Comparison of ENCODE assay signal across 25 cellular contexts in genomic region chr6:136685540-136686108, GRCh38.
DNase-seq lines count a peak whose midpoint lies in the region; ATAC-seq and TF ChIP-seq lines count a peak whose summit lies in the region.
"Had no signal": no experiment of that assay in that cellular context is flagged by ENCODE, and none has a peak within 500 bp of the region (broad histone marks: within the 10 kb centered on the region; RNA-seq: fewer than 3 reads in every experiment).

No MANE protein-coding gene starts in this region.

- H3K4me1 ChIP-seq in ascending aorta, result peaks cover 4 to 27% of the 10 kb centered on the region in 2 donors
- peaks cover 0 to 65% (median 18%) of the 10 kb centered on the region in 4 donors for H3K4me1 ChIP-seq in tibial artery
- H3K4me1 ChIP-seq: prostate gland had no signal

- no peak overlapping the region for H3K4me3 ChIP-seq in ascending aorta
- no peak overlapping the region for H3K4me3 ChIP-seq in fibroblast of the aortic adventitia (ENCODE audit: low read depth, low read length)
- H3K4me3 ChIP-seq in tibial artery, result no peak overlapping the region
- H3K4me3 ChIP-seq: cardiac muscle cell, hepatocyte, prostate gland, skin epidermis, tibial nerve had no signal

- peaks cover 0 to 17% of the 10 kb centered on the region in 2 donors for H3K36me3 ChIP-seq in ascending aorta
- peaks cover 0 to 8% (median 4%) of the 10 kb centered on the region in 3 donors for H3K36me3 ChIP-seq in tibial artery
- H3K36me3 ChIP-seq: cardiac muscle cell, prostate gland, tibial nerve had no signal

- TF ChIP-seq CTCF in ascending aorta (IDR thresholded peaks at IDR 0.05) (no peak), fibroblast of the aortic adventitia (IDR thresholded peaks at IDR 0.05; ENCODE audit: insufficient read depth, low read length) (no peak), tibial artery (IDR thresholded peaks at IDR 0.05) (no peak)

- ATAC-seq in GM21529 (IDR thresholded peaks at IDR 0.05; ENCODE audit: unreplicated experiment), result no peak

- H3K9me3 ChIP-seq in ascending aorta (peaks cover 0 to 5% of the 10 kb centered on the region in 2 donors), tibial artery (no peaks in the 10 kb centered on the region)
- H3K9me3 ChIP-seq: prostate gland, SK-N-SH, tibial nerve had no signal

- DNase-seq in LoVo (ENCODE audit: low spot score) (peak; percentile 9), ascending aorta (ENCODE audit: low spot score in 2 of 2) (no peak), fibroblast of the aortic adventitia (ENCODE audit: low read depth) (peak; percentile 12), tibial artery (no peak), NCI-H2081 (lab: John Stamatoyannopoulos, UW) (no peak)
- DNase-seq in stimulated activated CD4-positive, alpha-beta T cell treated with anti-CD3 and anti-CD28 coated beads, Interleukin-2, amount 100 ng/mL, for 24 hours, result no peak
- DNase-seq: activated CD4-positive, alpha-beta T cell treated with anti-CD3 and anti-CD28 coated beads, Interleukin-2, amount 50 U/mL, for 4 hours; activated CD8-positive, alpha-beta memory T cell treated with anti-CD3 and anti-CD28 coated beads, Interleukin-2, amount 50 U/mL, for 48 hours; activated naive CD8-positive, alpha-beta T cell treated with anti-CD3 and anti-CD28 coated beads, Interleukin-2, amount 10 ng/mL, durations not matched to agents 7 days and 5 days; CD4-positive, alpha-beta T cell; dermis blood vessel endothelial cell; DMS153; foreskin melanocyte; GF-D8; Kasumi-1; NCI-H1105 treated with DMSO at 0.1 percent for 48 hours; NCI-H2081 treated with DMSO at 0.1 percent for 48 hours; SK-N-SH; stimulated activated naive CD4-positive, alpha-beta T cell had no signal

- H3K27ac ChIP-seq in ascending aorta, result peak overlapping the region; percentile 43 to 68
- peak overlapping the region; percentile 19 to 50 for H3K27ac ChIP-seq in tibial artery
- H3K27ac ChIP-seq: cardiac muscle cell, hepatocyte, prostate gland, tibial nerve had no signal

- H3K27me3 ChIP-seq in ascending aorta, result no peaks in the 10 kb centered on the region
- H3K27me3 ChIP-seq in tibial artery, result no peaks in the 10 kb centered on the region
- H3K27me3 ChIP-seq: cardiac muscle cell, hepatocyte, tibial nerve had no signal

- intact Hi-C loops in ascending aorta (cut with DNase I) (loop anchor here (2.0 to 5.0 kb wide), 2 partner anchors 41 to 107 kb away; partner anchors contain the start of gene MAP3K5), tibial artery (cut with DNase I; ENCODE audit: low total_unique reads) (no loop called here)

Comparison
In these comparisons a context has a peak if more than half of its experiments do, and no peak if none do; other contexts are left out.
1. DNase-seq: peak in LoVo (single experiment) and fibroblast of the aortic adventitia (single experiment); none in ascending aorta (0 of 2), tibial artery (0 of 2), NCI-H2081 (0 of 2) and stimulated activated CD4-positive, alpha-beta T cell treated with anti-CD3 and anti-CD28 coated beads, Interleukin-2, amount 100 ng/mL, for 24 hours (0 of 2).